Comparison of ENCODE assay signal across 8 cellular contexts in the genomic region with DNA sequence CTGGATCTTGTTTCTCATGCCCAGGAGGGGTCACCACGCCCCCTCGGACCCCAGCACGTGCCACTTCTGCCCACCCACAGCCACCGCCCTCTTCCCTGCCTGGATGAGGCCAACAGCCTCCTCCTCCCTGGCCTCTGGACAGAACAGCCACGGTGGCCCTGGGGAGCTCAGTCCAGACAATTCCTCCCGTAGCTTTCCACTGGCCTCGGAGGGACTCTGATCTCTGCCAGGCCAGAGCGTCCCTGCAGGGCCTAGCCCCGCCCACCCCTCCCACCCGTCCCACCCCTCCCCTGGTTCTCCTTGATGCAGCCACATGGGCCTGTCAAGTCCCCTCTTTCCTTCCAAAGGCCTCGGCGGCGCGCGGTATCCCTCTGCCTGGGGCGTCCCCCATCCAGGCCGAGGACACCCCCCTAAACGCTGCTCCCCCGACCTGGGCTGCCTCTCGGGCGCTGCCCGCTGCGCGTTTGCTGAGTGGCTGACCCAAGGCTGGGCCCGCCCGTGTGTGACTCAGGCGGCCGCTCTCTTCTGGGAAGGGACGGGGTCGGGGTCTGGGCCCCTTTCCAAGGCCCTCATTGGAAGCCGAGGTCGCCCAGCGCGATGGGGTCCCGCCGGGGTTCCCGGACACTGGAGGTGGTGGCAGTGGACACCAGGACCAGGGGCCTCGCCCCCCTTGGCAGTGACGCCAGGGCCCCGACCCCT. TPM values are rescaled to one million over a fixed set of nuclear protein-coding genes. Genes with fewer than 3 reads are reported as not detected.
DNase-seq lines count a peak whose midpoint lies in the region; ATAC-seq and TF ChIP-seq lines count a peak whose summit lies in the region.

No MANE protein-coding gene starts in this region.

- DNase-seq in activated CD8-positive, alpha-beta memory T cell treated with anti-CD3 and anti-CD28 coated beads, Interleukin-2, amount 10 ng/mL, durations not matched to agents 7 days and 5 days = peak; percentile 52
- DNase-seq in activated CD8-positive, alpha-beta memory T cell treated with anti-CD3 and anti-CD28 coated beads, Interleukin-2, amount 50 U/mL, for 48 hours = no peak
- DNase-seq in OCI-M1 (lab: John Stamatoyannopoulos, UW) (peak; percentile 59), mammary epithelial cell (peak; percentile 20), sciatic nerve (ENCODE audit: low spot score) (peak; percentile 83)

- no peaks in the 10 kb centered on the region for H3K79me2 ChIP-seq in mammary epithelial cell (ENCODE audit: insufficient read depth, low read length)

- peaks cover 9% of the 10 kb centered on the region for H3K4me1 ChIP-seq in mammary epithelial cell (ENCODE audit: insufficient read depth, low read length)
- H3K4me1 ChIP-seq in iPS-18a (ENCODE audit: control insufficient read depth, low read depth, low read length) = peaks cover 13% of the 10 kb centered on the region

- peaks cover 15% of the 10 kb centered on the region for H3K36me3 Mint-ChIP-seq in activated CD8-positive, alpha-beta memory T cell treated with anti-CD3 and anti-CD28 coated beads, Interleukin-2, amount 10 ng/mL, durations not matched to agents 7 days and 5 days

- in situ Hi-C loops in mammary epithelial cell (cut with MboI; ENCODE audit: low sequenced_read_pairs in 2 of 2) = no loop called here

- H3K9ac ChIP-seq in mammary epithelial cell (ENCODE audit: insufficient read depth, low read length) = peak overlapping the region; percentile 8
- H3K9ac ChIP-seq in iPS-18a (ENCODE audit: low read length) = no peak overlapping the region

- CTCF ChIA-PET in activated CD8-positive, alpha-beta memory T cell treated with anti-CD3 and anti-CD28 coated beads, Interleukin-2, amount 10 ng/mL, durations not matched to agents 7 days and 5 days (lab: Charles Lee) = interaction anchor here (1.2 to 2.6 kb wide), 3 partner anchors 22 to 127 kb away, joined by 3 to 8 read pairs (median 3); no protein-coding TSS in a partner anchor
- CTCF ChIA-PET in mammary epithelial cell (lab: Charles Lee; ENCODE audit: low non-redundant PET) = no interaction called here

- peak overlapping the region; percentile 99 for H3K4me2 ChIP-seq in mammary epithelial cell (ENCODE audit: insufficient read depth, low read depth, low read length)

- ATAC-seq in activated CD8-positive, alpha-beta memory T cell treated with anti-CD3 and anti-CD28 coated beads, Interleukin-2, amount 10 ng/mL, durations not matched to agents 7 days and 5 days = peak; percentile 21
- ATAC-seq in HG02798 (IDR thresholded peaks at IDR 0.05; ENCODE audit: poor library complexity, unreplicated experiment) = peak; percentile 9
- ATAC-seq in sciatic nerve = peak; percentile 63
- ATAC-seq in HG03565 (IDR thresholded peaks at IDR 0.05; ENCODE audit: unreplicated experiment) = no peak

- 2% methylated on average over 8 of the region's 40 CpGs for WGBS in mammary epithelial cell (ENCODE audit: low coverage, missing lambda C conversion rate)

- H4K20me1 ChIP-seq in mammary epithelial cell (ENCODE audit: insufficient read depth, low read length) = no peaks in the 10 kb centered on the region

- no peaks in the 10 kb centered on the region for H3K9me3 Mint-ChIP-seq in activated CD8-positive, alpha-beta memory T cell treated with anti-CD3 and anti-CD28 coated beads, Interleukin-2, amount 10 ng/mL, durations not matched to agents 7 days and 5 days (ENCODE audit: low read depth)

- intact Hi-C loops in mammary epithelial cell (cut with micrococcal nuclease) (loop anchor here (1.0 to 5.0 kb wide), 3 partner anchors 77 to 136 kb away; a partner anchor contains a TSS), sciatic nerve (cut with DNase I) (no loop called here)

- no peaks in the 10 kb centered on the region for H3K27me3 ChIP-seq in mammary epithelial cell (ENCODE audit: insufficient read depth, low read length)
- no peaks in the 10 kb centered on the region for H3K27me3 ChIP-seq in iPS-18a (ENCODE audit: control insufficient read depth, insufficient read depth, low read length)

- H3K9me3 ChIP-seq in mammary epithelial cell (replicated peaks; ENCODE audit: insufficient read depth, low read length) (no peaks in the 10 kb centered on the region), iPS-18a (ENCODE audit: control insufficient read depth, low read depth, low read length) (no peaks in the 10 kb centered on the region)

- H3K27ac Mint-ChIP-seq in activated CD8-positive, alpha-beta memory T cell treated with anti-CD3 and anti-CD28 coated beads, Interleukin-2, amount 10 ng/mL, durations not matched to agents 7 days and 5 days = no peak overlapping the region

- no peaks in the 10 kb centered on the region for H3K27me3 Mint-ChIP-seq in activated CD8-positive, alpha-beta memory T cell treated with anti-CD3 and anti-CD28 coated beads, Interleukin-2, amount 10 ng/mL, durations not matched to agents 7 days and 5 days

- no peak overlapping the region for H3K27ac ChIP-seq in mammary epithelial cell (ENCODE audit: insufficient read depth, low read depth, low read length)
- no peak overlapping the region for H3K27ac ChIP-seq in iPS-18a (ENCODE audit: low read length)

- H3K36me3 ChIP-seq in mammary epithelial cell (ENCODE audit: insufficient read depth, low read length) = no peaks in the 10 kb centered on the region
- no peaks in the 10 kb centered on the region for H3K36me3 ChIP-seq in iPS-18a (ENCODE audit: control insufficient read depth, low read depth, low read length)

- H3K4me3 ChIP-seq in mammary epithelial cell (replicated peaks in 1 of 3; ENCODE audit: insufficient read depth in 1 of 3, low read depth in 2 of 3, low read length in 3 of 3) (peak overlapping the region; percentile 86 to 92 (median 90)), iPS-18a (ENCODE audit: low read length) (peak overlapping the region; percentile 65)

- H2AFZ ChIP-seq in mammary epithelial cell (ENCODE audit: low read depth, low read length) = peak overlapping the region; percentile 88

- peak overlapping the region; percentile 70 for H3K4me3 Mint-ChIP-seq in activated CD8-positive, alpha-beta memory T cell treated with anti-CD3 and anti-CD28 coated beads, Interleukin-2, amount 10 ng/mL, durations not matched to agents 7 days and 5 days

- BruUV-seq in mammary epithelial cell (replicated peaks; lab: Mats Ljungman, UMichigan) = no TSS peak

- no peak for TF ChIP-seq CTCF in mammary epithelial cell (conservative IDR thresholded peaks at IDR 0.05 in 1 of 2, IDR thresholded peaks at IDR 0.05 in 1 of 2; ENCODE audit: extremely low read depth in 1 of 2, insufficient read depth in 1 of 2, low read depth in 1 of 2, low read length in 2 of 2)

- dilution Hi-C loops in mammary epithelial cell (cut with HindIII; ENCODE audit: low sequenced_read_pairs) = no loop called here

- peaks cover 31% of the 10 kb centered on the region for H3K4me1 Mint-ChIP-seq in activated CD8-positive, alpha-beta memory T cell treated with anti-CD3 and anti-CD28 coated beads, Interleukin-2, amount 10 ng/mL, durations not matched to agents 7 days and 5 days

RNA-seq across cellular contexts. Expression of a gene that starts 0.6 kb away (rescaled TPM):
- 10 to 100 TPM; 25.4 to 27.0 TPM for total RNA-seq in activated CD8-positive, alpha-beta memory T cell treated with anti-CD3 and anti-CD28 coated beads, Interleukin-2, amount 10 ng/mL, durations not matched to agents 7 days and 5 days
- total RNA-seq in mammary epithelial cell (10 to 100 TPM; 15.8 to 30.3 TPM), sciatic nerve (51.6 TPM)
- polyA plus RNA-seq in mammary epithelial cell = 48.6 TPM
- 15.4 TPM for polyA minus RNA-seq in mammary epithelial cell

RNA-seq across cellular contexts. Expression of a gene that starts 54.0 kb away (rescaled TPM):
- total RNA-seq in activated CD8-positive, alpha-beta memory T cell treated with anti-CD3 and anti-CD28 coated beads, Interleukin-2, amount 10 ng/mL, durations not matched to agents 7 days and 5 days = 10 to 100 TPM; 42.6 to 43.6 TPM
- total RNA-seq in mammary epithelial cell = 10 to 100 TPM; 43.0 to 44.3 TPM
- polyA plus RNA-seq in mammary epithelial cell = 84.3 TPM
- polyA minus RNA-seq in mammary epithelial cell = 62.9 TPM
- total RNA-seq in sciatic nerve = 22.6 TPM

RNA-seq across cellular contexts. Expression of a gene that starts 54.1 kb away (rescaled TPM):
- 100 to 1,000 TPM; 186 to 230 TPM for total RNA-seq in activated CD8-positive, alpha-beta memory T cell treated with anti-CD3 and anti-CD28 coated beads, Interleukin-2, amount 10 ng/mL, durations not matched to agents 7 days and 5 days
- total RNA-seq in mammary epithelial cell (100 to 1,000 TPM in 1 of 2 donors, 10 to 100 TPM in 1; 44.0 to 188 TPM), sciatic nerve (74.9 TPM)
- 162 TPM for polyA plus RNA-seq in mammary epithelial cell
- 221 TPM for polyA minus RNA-seq in mammary epithelial cell
